In the genomic region with DNA sequence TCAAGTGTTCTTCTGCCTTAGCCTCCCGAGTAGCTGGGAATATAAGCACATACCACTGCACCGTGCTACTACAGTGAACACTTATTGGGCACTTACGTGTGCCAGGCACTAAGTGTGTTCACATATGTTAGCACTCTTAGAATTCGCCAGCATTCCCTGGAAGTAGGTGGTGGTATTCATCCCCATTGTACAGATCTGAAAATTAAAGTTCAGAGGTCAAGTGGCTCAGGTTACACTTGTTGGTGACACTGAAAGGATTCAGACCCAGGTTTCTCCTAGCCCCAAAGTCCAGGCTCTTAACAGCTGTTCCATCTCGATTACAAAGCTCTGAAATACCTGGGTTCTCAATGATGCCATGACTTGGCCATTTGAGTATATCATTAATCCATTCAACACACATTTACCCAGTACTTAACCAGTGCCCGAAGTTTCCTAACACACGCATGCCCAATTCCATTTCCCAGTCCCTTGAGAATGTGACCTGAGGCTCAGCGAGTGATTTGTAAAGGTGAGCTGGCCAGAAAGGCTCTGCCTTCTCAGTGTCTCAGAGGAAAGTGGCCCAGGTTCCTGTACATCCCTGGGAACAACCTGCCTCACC, we compare ENCODE assay signal across 2 cellular contexts.
A peak's percentile ranks its signal among the peaks of the same experiment; 100 is the strongest.
TF ChIP-seq lines count a peak whose summit lies in the region.

No MANE protein-coding gene starts in this region.

TF ChIP-seq in HEK293, 187 proteins besides CTCF, POLR2A, EP300 and RAD21:
- 0 out of 2 replicates have a peak, but pooled peaks have one; percentile 6 for TF ChIP-seq ZNF121 (tag by site-specific recombination; IDR thresholded peaks at IDR 0.05)
- no peak for TF ChIP-seq ZNF777 (tag by site-specific recombination; IDR thresholded peaks at IDR 0.05; ENCODE audit: borderline replicate concordance)

TF ChIP-seq in HepG2, 621 proteins besides CTCF, POLR2A, EP300 and RAD21:
- TF ChIP-seq, protein P1, sequence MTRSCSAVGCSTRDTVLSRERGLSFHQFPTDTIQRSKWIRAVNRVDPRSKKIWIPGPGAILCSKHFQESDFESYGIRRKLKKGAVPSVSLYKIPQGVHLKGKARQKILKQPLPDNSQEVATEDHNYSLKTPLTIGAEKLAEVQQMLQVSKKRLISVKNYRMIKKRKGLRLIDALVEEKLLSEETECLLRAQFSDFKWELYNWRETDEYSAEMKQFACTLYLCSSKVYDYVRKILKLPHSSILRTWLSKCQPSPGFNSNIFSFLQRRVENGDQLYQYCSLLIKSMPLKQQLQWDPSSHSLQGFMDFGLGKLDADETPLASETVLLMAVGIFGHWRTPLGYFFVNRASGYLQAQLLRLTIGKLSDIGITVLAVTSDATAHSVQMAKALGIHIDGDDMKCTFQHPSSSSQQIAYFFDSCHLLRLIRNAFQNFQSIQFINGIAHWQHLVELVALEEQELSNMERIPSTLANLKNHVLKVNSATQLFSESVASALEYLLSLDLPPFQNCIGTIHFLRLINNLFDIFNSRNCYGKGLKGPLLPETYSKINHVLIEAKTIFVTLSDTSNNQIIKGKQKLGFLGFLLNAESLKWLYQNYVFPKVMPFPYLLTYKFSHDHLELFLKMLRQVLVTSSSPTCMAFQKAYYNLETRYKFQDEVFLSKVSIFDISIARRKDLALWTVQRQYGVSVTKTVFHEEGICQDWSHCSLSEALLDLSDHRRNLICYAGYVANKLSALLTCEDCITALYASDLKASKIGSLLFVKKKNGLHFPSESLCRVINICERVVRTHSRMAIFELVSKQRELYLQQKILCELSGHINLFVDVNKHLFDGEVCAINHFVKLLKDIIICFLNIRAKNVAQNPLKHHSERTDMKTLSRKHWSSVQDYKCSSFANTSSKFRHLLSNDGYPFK (CRISPR knock-in tag; IDR thresholded peaks at IDR 0.05; ENCODE audit: borderline replicate concordance): no peak
- TF ChIP-seq SIX1 (CRISPR knock-in tag; IDR thresholded peaks at IDR 0.05; ENCODE audit: borderline replicate concordance) (peak; percentile 64; the same call in 1 of the 2 replicates), BRD4 (CRISPR knock-in tag; IDR thresholded peaks at IDR 0.05) (no peak), HNRNPH1 (optimal IDR thresholded peaks at IDR 0.05; ENCODE audit: low read depth, low read length) (no peak), NCOR1 (IDR thresholded peaks at IDR 0.05; ENCODE audit: borderline replicate concordance, low read length) (no peak), TSC22D2 (CRISPR knock-in tag; IDR thresholded peaks at IDR 0.05; ENCODE audit: borderline replicate concordance) (no peak), NR2C2 (CRISPR knock-in tag; IDR thresholded peaks at IDR 0.05; ENCODE audit: borderline replicate concordance) (0 out of 2 replicates have a peak, but pooled peaks have one; percentile 29), ZFP82 (CRISPR knock-in tag; IDR thresholded peaks at IDR 0.05; ENCODE audit: borderline replicate concordance) (no peak), KLF15 (CRISPR knock-in tag; IDR thresholded peaks at IDR 0.05; ENCODE audit: borderline replicate concordance) (no peak), ZNF773 (CRISPR knock-in tag; IDR thresholded peaks at IDR 0.05; ENCODE audit: borderline replicate concordance) (no peak), ZNF781 (CRISPR knock-in tag; IDR thresholded peaks at IDR 0.05; ENCODE audit: borderline replicate concordance, not compliant biosample characterization) (no peak), HNF4G (IDR thresholded peaks at IDR 0.05; ENCODE audit: borderline replicate concordance, low read depth, low read length) (0 out of 2 replicates have a peak, but pooled peaks have one; percentile 11), HNF4G (CRISPR knock-in tag; IDR thresholded peaks at IDR 0.05; ENCODE audit: borderline replicate concordance, low read depth) (no peak), HNF4A (CRISPR knock-in tag; IDR thresholded peaks at IDR 0.05) (peak; percentile 46), CCAR2 (optimal IDR thresholded peaks at IDR 0.05; ENCODE audit: low read depth, low read length) (no peak), KDM1A (CRISPR knock-in tag; IDR thresholded peaks at IDR 0.05) (no peak), ZNF629 (CRISPR knock-in tag; conservative IDR thresholded peaks at IDR 0.05) (peak; percentile 88), NR1H2 (CRISPR knock-in tag; IDR thresholded peaks at IDR 0.05; ENCODE audit: borderline replicate concordance, low read depth) (no peak)
- TF ChIP-seq, protein P2, sequence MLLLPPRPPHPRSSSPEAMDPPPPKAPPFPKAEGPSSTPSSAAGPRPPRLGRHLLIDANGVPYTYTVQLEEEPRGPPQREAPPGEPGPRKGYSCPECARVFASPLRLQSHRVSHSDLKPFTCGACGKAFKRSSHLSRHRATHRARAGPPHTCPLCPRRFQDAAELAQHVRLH (CRISPR knock-in tag; IDR thresholded peaks at IDR 0.05; ENCODE audit: borderline replicate concordance, low read depth): no peak
- TF ChIP-seq, protein P3, sequence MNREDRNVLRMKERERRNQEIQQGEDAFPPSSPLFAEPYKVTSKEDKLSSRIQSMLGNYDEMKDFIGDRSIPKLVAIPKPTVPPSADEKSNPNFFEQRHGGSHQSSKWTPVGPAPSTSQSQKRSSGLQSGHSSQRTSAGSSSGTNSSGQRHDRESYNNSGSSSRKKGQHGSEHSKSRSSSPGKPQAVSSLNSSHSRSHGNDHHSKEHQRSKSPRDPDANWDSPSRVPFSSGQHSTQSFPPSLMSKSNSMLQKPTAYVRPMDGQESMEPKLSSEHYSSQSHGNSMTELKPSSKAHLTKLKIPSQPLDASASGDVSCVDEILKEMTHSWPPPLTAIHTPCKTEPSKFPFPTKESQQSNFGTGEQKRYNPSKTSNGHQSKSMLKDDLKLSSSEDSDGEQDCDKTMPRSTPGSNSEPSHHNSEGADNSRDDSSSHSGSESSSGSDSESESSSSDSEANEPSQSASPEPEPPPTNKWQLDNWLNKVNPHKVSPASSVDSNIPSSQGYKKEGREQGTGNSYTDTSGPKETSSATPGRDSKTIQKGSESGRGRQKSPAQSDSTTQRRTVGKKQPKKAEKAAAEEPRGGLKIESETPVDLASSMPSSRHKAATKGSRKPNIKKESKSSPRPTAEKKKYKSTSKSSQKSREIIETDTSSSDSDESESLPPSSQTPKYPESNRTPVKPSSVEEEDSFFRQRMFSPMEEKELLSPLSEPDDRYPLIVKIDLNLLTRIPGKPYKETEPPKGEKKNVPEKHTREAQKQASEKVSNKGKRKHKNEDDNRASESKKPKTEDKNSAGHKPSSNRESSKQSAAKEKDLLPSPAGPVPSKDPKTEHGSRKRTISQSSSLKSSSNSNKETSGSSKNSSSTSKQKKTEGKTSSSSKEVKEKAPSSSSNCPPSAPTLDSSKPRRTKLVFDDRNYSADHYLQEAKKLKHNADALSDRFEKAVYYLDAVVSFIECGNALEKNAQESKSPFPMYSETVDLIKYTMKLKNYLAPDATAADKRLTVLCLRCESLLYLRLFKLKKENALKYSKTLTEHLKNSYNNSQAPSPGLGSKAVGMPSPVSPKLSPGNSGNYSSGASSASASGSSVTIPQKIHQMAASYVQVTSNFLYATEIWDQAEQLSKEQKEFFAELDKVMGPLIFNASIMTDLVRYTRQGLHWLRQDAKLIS (CRISPR knock-in tag; IDR thresholded peaks at IDR 0.05): no peak
- TF ChIP-seq, protein P4, sequence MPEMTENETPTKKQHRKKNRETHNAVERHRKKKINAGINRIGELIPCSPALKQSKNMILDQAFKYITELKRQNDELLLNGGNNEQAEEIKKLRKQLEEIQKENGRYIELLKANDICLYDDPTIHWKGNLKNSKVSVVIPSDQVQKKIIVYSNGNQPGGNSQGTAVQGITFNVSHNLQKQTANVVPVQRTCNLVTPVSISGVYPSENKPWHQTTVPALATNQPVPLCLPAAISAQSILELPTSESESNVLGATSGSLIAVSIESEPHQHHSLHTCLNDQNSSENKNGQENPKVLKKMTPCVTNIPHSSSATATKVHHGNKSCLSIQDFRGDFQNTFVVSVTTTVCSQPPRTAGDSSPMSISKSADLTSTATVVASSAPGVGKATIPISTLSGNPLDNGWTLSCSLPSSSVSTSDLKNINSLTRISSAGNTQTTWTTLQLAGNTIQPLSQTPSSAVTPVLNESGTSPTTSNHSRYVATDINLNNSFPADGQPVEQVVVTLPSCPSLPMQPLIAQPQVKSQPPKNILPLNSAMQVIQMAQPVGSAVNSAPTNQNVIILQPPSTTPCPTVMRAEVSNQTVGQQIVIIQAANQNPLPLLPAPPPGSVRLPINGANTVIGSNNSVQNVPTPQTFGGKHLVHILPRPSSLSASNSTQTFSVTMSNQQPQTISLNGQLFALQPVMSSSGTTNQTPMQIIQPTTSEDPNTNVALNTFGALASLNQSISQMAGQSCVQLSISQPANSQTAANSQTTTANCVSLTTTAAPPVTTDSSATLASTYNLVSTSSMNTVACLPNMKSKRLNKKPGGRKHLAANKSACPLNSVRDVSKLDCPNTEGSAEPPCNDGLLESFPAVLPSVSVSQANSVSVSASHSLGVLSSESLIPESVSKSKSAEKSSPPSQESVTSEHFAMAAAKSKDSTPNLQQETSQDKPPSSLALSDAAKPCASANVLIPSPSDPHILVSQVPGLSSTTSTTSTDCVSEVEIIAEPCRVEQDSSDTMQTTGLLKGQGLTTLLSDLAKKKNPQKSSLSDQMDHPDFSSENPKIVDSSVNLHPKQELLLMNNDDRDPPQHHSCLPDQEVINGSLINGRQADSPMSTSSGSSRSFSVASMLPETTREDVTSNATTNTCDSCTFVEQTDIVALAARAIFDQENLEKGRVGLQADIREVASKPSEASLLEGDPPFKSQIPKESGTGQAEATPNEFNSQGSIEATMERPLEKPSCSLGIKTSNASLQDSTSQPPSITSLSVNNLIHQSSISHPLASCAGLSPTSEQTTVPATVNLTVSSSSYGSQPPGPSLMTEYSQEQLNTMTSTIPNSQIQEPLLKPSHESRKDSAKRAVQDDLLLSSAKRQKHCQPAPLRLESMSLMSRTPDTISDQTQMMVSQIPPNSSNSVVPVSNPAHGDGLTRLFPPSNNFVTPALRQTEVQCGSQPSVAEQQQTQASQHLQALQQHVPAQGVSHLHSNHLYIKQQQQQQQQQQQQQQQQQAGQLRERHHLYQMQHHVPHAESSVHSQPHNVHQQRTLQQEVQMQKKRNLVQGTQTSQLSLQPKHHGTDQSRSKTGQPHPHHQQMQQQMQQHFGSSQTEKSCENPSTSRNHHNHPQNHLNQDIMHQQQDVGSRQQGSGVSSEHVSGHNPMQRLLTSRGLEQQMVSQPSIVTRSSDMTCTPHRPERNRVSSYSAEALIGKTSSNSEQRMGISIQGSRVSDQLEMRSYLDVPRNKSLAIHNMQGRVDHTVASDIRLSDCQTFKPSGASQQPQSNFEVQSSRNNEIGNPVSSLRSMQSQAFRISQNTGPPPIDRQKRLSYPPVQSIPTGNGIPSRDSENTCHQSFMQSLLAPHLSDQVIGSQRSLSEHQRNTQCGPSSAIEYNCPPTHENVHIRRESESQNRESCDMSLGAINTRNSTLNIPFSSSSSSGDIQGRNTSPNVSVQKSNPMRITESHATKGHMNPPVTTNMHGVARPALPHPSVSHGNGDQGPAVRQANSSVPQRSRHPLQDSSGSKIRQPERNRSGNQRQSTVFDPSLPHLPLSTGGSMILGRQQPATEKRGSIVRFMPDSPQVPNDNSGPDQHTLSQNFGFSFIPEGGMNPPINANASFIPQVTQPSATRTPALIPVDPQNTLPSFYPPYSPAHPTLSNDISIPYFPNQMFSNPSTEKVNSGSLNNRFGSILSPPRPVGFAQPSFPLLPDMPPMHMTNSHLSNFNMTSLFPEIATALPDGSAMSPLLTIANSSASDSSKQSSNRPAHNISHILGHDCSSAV (CRISPR knock-in tag; IDR thresholded peaks at IDR 0.05; ENCODE audit: borderline replicate concordance): no peak
